Comparison of ENCODE assay signal across 13 cellular contexts in genomic region chr1:93904228-93904627, GRCh38. TPM values are rescaled to one million over a fixed set of nuclear protein-coding genes. Genes with fewer than 3 reads are reported as not detected.
DNase-seq lines count a peak whose midpoint lies in the region; ATAC-seq lines count a peak whose summit lies in the region.
"Had no signal": no experiment of that assay in that cellular context is flagged by ENCODE, and none has a peak within 500 bp of the region (broad histone marks: within the 10 kb centered on the region; RNA-seq: fewer than 3 reads in every experiment).

No MANE protein-coding gene starts in this region.

- H3K36me3 ChIP-seq in H7 (replicated peaks; ENCODE audit: control insufficient read depth, insufficient read depth, low read length), result no peaks in the 10 kb centered on the region

- intact Hi-C loops in activated CD4-positive, alpha-beta T cell treated with anti-CD3 and anti-CD28 coated beads, Interleukin-2, amount 10 ng/mL, durations not matched to agents 24 days and 14 days (cut with micrococcal nuclease), result loop anchor here (10.0 kb wide), 1 partner anchor 511 kb away; the partner anchor contains the start of gene ABCD3

- peaks cover 32% of the 10 kb centered on the region for H3K4me1 Mint-ChIP-seq in activated CD4-positive, alpha-beta T cell treated with anti-CD3 and anti-CD28 coated beads, Interleukin-2, amount 10 ng/mL, durations not matched to agents 24 days and 14 days
- peaks cover 34% of the 10 kb centered on the region for H3K4me1 Mint-ChIP-seq in central memory CD8-positive, alpha-beta T cell
- H3K4me1 Mint-ChIP-seq in stimulated activated effector memory CD8-positive, alpha-beta T cell treated with anti-CD3 and anti-CD28 coated beads, Interleukin-12 subunit alpha, Interleukin-12 subunit beta, amount 100 ng/mL, for 72 hours, result peaks cover 37% of the 10 kb centered on the region

- no peaks in the 10 kb centered on the region for H3K9me3 Mint-ChIP-seq in activated CD4-positive, alpha-beta T cell treated with anti-CD3 and anti-CD28 coated beads, Interleukin-2, amount 10 ng/mL, durations not matched to agents 24 days and 14 days
- no peaks in the 10 kb centered on the region for H3K9me3 Mint-ChIP-seq in central memory CD8-positive, alpha-beta T cell
- no peaks in the 10 kb centered on the region for H3K9me3 Mint-ChIP-seq in stimulated activated effector memory CD8-positive, alpha-beta T cell treated with anti-CD3 and anti-CD28 coated beads, Interleukin-12 subunit alpha, Interleukin-12 subunit beta, amount 100 ng/mL, for 72 hours

- ATAC-seq in central memory CD8-positive, alpha-beta T cell (replicated peaks; ENCODE audit: extremely low read depth, poor library complexity, severe bottlenecking), result peak; percentile 41
- no peak for ATAC-seq in stimulated activated effector memory CD8-positive, alpha-beta T cell treated with anti-CD3 and anti-CD28 coated beads, Interleukin-12 subunit alpha, Interleukin-12 subunit beta, amount 100 ng/mL, for 72 hours
- ATAC-seq in HG02840 (IDR thresholded peaks at IDR 0.05; ENCODE audit: low FRiP score, unreplicated experiment), result no peak

- no peaks in the 10 kb centered on the region for H3K27me3 Mint-ChIP-seq in activated CD4-positive, alpha-beta T cell treated with anti-CD3 and anti-CD28 coated beads, Interleukin-2, amount 10 ng/mL, durations not matched to agents 24 days and 14 days
- H3K27me3 Mint-ChIP-seq in central memory CD8-positive, alpha-beta T cell, result no peaks in the 10 kb centered on the region

- H3K36me3 Mint-ChIP-seq in activated CD4-positive, alpha-beta T cell treated with anti-CD3 and anti-CD28 coated beads, Interleukin-2, amount 10 ng/mL, durations not matched to agents 24 days and 14 days (ENCODE audit: low read depth), result peaks cover 15% of the 10 kb centered on the region
- H3K36me3 Mint-ChIP-seq in central memory CD8-positive, alpha-beta T cell (ENCODE audit: insufficient read depth), result peaks cover 9% of the 10 kb centered on the region
- H3K36me3 Mint-ChIP-seq in stimulated activated effector memory CD8-positive, alpha-beta T cell treated with anti-CD3 and anti-CD28 coated beads, Interleukin-12 subunit alpha, Interleukin-12 subunit beta, amount 100 ng/mL, for 72 hours, result peaks cover 28% of the 10 kb centered on the region

- no peak overlapping the region for H3K4me3 ChIP-seq in H7 (ENCODE audit: insufficient read depth, low read depth, low read length)
- H3K4me3 ChIP-seq: thyroid gland had no signal

- H3K27ac Mint-ChIP-seq in activated CD4-positive, alpha-beta T cell treated with anti-CD3 and anti-CD28 coated beads, Interleukin-2, amount 10 ng/mL, durations not matched to agents 24 days and 14 days, result no peak overlapping the region
- H3K27ac Mint-ChIP-seq in central memory CD8-positive, alpha-beta T cell (ENCODE audit: low read depth), result peak overlapping the region; percentile 35
- H3K27ac Mint-ChIP-seq in stimulated activated effector memory CD8-positive, alpha-beta T cell treated with anti-CD3 and anti-CD28 coated beads, Interleukin-12 subunit alpha, Interleukin-12 subunit beta, amount 100 ng/mL, for 72 hours, result peak overlapping the region; percentile 76

- DNase-seq in activated CD4-positive, alpha-beta T cell treated with anti-CD3 and anti-CD28 coated beads, Interleukin-2, amount 10 ng/mL, durations not matched to agents 24 days and 14 days, result peak; percentile 55
- DNase-seq in activated CD4-positive, alpha-beta T cell treated with anti-CD3 and anti-CD28 coated beads for 4 hours, result no peak
- DNase-seq in NOMO-1 (lab: John Stamatoyannopoulos, UW; ENCODE audit: unreplicated experiment in 2 of 2), result peak; percentile 38 to 87
- DNase-seq in central memory CD8-positive, alpha-beta T cell (ENCODE audit: low spot score in 2 of 2), result no peak
- no peak for DNase-seq in stimulated activated effector memory CD8-positive, alpha-beta T cell treated with anti-CD3 and anti-CD28 coated beads, Interleukin-12 subunit alpha, Interleukin-12 subunit beta, amount 100 ng/mL, for 72 hours (ENCODE audit: low spot score in 2 of 2)
- DNase-seq in H7, result no peak
- no peak for DNase-seq in NCI-H146 treated with DMSO at 0.1 percent for 48 hours (lab: John Stamatoyannopoulos, UW; ENCODE audit: unreplicated experiment)
- DNase-seq: activated CD4-positive, alpha-beta T cell treated with anti-CD3 and anti-CD28 coated beads for 1 hour; foreskin fibroblast; GOT3; NCI-H526 treated with DMSO at 0.1 percent for 48 hours; thyroid gland had no signal

- peak overlapping the region; percentile 30 for H3K4me3 Mint-ChIP-seq in activated CD4-positive, alpha-beta T cell treated with anti-CD3 and anti-CD28 coated beads, Interleukin-2, amount 10 ng/mL, durations not matched to agents 24 days and 14 days
- H3K4me3 Mint-ChIP-seq in central memory CD8-positive, alpha-beta T cell, result peak overlapping the region; percentile 56
- H3K4me3 Mint-ChIP-seq in stimulated activated effector memory CD8-positive, alpha-beta T cell treated with anti-CD3 and anti-CD28 coated beads, Interleukin-12 subunit alpha, Interleukin-12 subunit beta, amount 100 ng/mL, for 72 hours, result peak overlapping the region; percentile 22

- H3K27me3 ChIP-seq in H7 (ENCODE audit: control insufficient read depth, insufficient read depth, low read length), result no peaks in the 10 kb centered on the region
- H3K27me3 ChIP-seq: thyroid gland had no signal

RNA-seq across cellular contexts. Expression of gene GCLM, which starts 5.0 kb away (rescaled TPM):
- total RNA-seq in activated CD4-positive, alpha-beta T cell treated with anti-CD3 and anti-CD28 coated beads, Interleukin-2, amount 10 ng/mL, durations not matched to agents 24 days and 14 days, result 20.9 and 22.4 TPM in 2 replicates
- 19.9 and 20.0 TPM in 2 replicates for total RNA-seq in H7 (2014; rRNA removed; shearing (Covaris generic))

RNA-seq across cellular contexts. Expression of gene DNTTIP2, which starts 25.2 kb away (rescaled TPM):
- total RNA-seq in activated CD4-positive, alpha-beta T cell treated with anti-CD3 and anti-CD28 coated beads, Interleukin-2, amount 10 ng/mL, durations not matched to agents 24 days and 14 days, result 85.4 and 89.9 TPM in 2 replicates
- 45.9 and 75.9 TPM in 2 replicates for total RNA-seq in H7 (2014; rRNA removed; shearing (Covaris generic))

Comparison
In these comparisons a context has a peak if more than half of its experiments do, and no peak if none do; other contexts are left out.
1. DNase-seq: peak in activated CD4-positive, alpha-beta T cell treated with anti-CD3 and anti-CD28 coated beads, Interleukin-2, amount 10 ng/mL, durations not matched to agents 24 days and 14 days (single experiment) and NOMO-1 (2 of 2); none in activated CD4-positive, alpha-beta T cell treated with anti-CD3 and anti-CD28 coated beads for 4 hours (0 of 2), central memory CD8-positive, alpha-beta T cell (0 of 2), stimulated activated effector memory CD8-positive, alpha-beta T cell treated with anti-CD3 and anti-CD28 coated beads, Interleukin-12 subunit alpha, Interleukin-12 subunit beta, amount 100 ng/mL, for 72 hours (0 of 2), H7 (single experiment) and NCI-H146 treated with DMSO at 0.1 percent for 48 hours (single experiment).
2. Peak in every context shown above with its lines, with median percentiles within 50 percentile points of each other: H3K4me3 Mint-ChIP-seq.